ENCODE assay signal across 8 cellular contexts in the genomic region with DNA sequence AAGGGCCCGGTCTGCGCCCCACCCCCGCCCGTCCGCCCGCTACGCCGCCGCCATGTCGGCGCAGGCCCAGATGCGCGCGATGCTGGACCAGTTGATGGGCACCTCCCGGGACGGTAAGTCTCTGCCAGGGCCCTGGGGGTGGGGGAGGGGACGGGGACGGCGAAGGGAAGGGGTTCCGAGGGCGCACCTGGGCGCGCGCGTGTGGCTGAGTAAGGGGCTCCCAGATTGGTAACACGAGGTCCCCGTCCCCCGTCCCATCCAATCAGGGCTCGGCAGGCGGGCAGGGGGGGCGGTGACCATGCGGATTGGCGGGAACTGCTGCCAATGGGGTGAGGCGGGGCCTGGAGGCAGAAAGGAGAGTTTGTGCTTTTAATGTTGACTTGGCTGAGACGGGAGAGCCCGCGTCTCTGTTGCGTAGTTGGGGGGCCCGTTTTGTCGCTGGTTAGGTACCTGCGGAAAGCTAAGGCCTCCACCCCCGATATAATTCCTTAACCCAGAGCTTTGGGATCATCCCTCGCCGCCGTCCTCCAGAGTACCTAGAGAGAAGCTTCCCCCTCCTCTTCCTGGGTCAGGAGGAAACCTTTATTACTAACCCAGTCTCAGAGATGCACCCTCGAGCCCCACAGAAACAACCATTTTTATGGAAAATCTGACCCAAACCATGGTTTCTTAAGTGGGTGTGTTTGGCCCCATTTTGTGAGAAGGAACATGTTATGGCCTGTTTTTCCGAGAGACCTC. TPM values are rescaled to one million over a fixed set of nuclear protein-coding genes. Genes with fewer than 3 reads are reported as not detected.
A peak's percentile ranks its signal among the peaks of the same experiment; 100 is the strongest.
DNase-seq lines count a peak whose midpoint lies in the region; ATAC-seq and TF ChIP-seq lines count a peak whose summit lies in the region.

No MANE protein-coding gene starts in this region.

- H3K9me3 Mint-ChIP-seq in activated CD4-positive, alpha-beta T cell treated with anti-CD3 and anti-CD28 coated beads, Interleukin-2, amount 10 ng/mL, durations not matched to agents 7 days and 5 days: no peaks in the 10 kb centered on the region

- CTCF ChIA-PET in activated CD4-positive, alpha-beta T cell treated with anti-CD3 and anti-CD28 coated beads, Interleukin-2, amount 10 ng/mL, durations not matched to agents 7 days and 5 days (lab: Charles Lee): interaction anchor here (0.7 to 1.7 kb wide), 4 partner anchors 9 to 20 kb away, joined by 3 to 5 read pairs (median 4); no protein-coding TSS in a partner anchor

- ATAC-seq in GM19328 (IDR thresholded peaks at IDR 0.05; ENCODE audit: unreplicated experiment) (peak; percentile 71), HG03460 (IDR thresholded peaks at IDR 0.05; ENCODE audit: unreplicated experiment) (peak; percentile 77)

- no peak for TF ChIP-seq CTCF in coronary artery (IDR thresholded peaks at IDR 0.05)

- H3K4me3 Mint-ChIP-seq in activated CD4-positive, alpha-beta T cell treated with anti-CD3 and anti-CD28 coated beads, Interleukin-2, amount 10 ng/mL, durations not matched to agents 7 days and 5 days: peak overlapping the region; percentile 99

- peak overlapping the region; percentile 100 for H3K27ac Mint-ChIP-seq in activated CD4-positive, alpha-beta T cell treated with anti-CD3 and anti-CD28 coated beads, Interleukin-2, amount 10 ng/mL, durations not matched to agents 7 days and 5 days

- peaks cover 51% of the 10 kb centered on the region for H3K4me1 Mint-ChIP-seq in activated CD4-positive, alpha-beta T cell treated with anti-CD3 and anti-CD28 coated beads, Interleukin-2, amount 10 ng/mL, durations not matched to agents 7 days and 5 days

- peaks cover 30% of the 10 kb centered on the region for H3K36me3 Mint-ChIP-seq in activated CD4-positive, alpha-beta T cell treated with anti-CD3 and anti-CD28 coated beads, Interleukin-2, amount 10 ng/mL, durations not matched to agents 7 days and 5 days (ENCODE audit: low read depth)

- peak overlapping the region; percentile 99 for H3K4me3 ChIP-seq in coronary artery

- H3K27me3 Mint-ChIP-seq in activated CD4-positive, alpha-beta T cell treated with anti-CD3 and anti-CD28 coated beads, Interleukin-2, amount 10 ng/mL, durations not matched to agents 7 days and 5 days: no peaks in the 10 kb centered on the region

- POLR2A ChIA-PET in activated CD4-positive, alpha-beta T cell treated with anti-CD3 and anti-CD28 coated beads, Interleukin-2, amount 10 ng/mL, durations not matched to agents 7 days and 5 days (lab: Charles Lee): interaction anchor here (0.5 to 0.6 kb wide), 2 partner anchors 20 to 804 kb away, joined by 3 to 8 read pairs; no protein-coding TSS in a partner anchor

- peak overlapping the region; percentile 99 for H3K27ac ChIP-seq in coronary artery

- DNase-seq in C1 segment of cervical spinal cord (lab: John Stamatoyannopoulos, UW) (peak; percentile 82 to 98 (median 96)), NCI-H526 (lab: John Stamatoyannopoulos, UW) (peak; percentile 96 to 99), coronary artery (ENCODE audit: low spot score) (peak; percentile 99), left kidney (ENCODE audit: low read depth, low spot score) (peak; percentile 99)
- peak; percentile 99 for DNase-seq in activated CD4-positive, alpha-beta T cell treated with anti-CD3 and anti-CD28 coated beads, Interleukin-2, amount 10 ng/mL, durations not matched to agents 7 days and 5 days
- peak; percentile 96 for DNase-seq in stimulated activated CD4-positive, alpha-beta T cell treated with anti-CD3 and anti-CD28 coated beads, Interleukin-1b, Interleukin-23, amount 100 ng/mL, for 4 hours (ENCODE audit: low read depth in 2 of 2)

RNA-seq across cellular contexts. Expression of a gene that starts 0.7 kb away (rescaled TPM):
- total RNA-seq in activated CD4-positive, alpha-beta T cell treated with anti-CD3 and anti-CD28 coated beads, Interleukin-2, amount 10 ng/mL, durations not matched to agents 7 days and 5 days: 100 to 1,000 TPM; 121 to 130 TPM

RNA-seq across cellular contexts. Expression of a gene that starts 19.2 kb away (rescaled TPM):
- total RNA-seq in activated CD4-positive, alpha-beta T cell treated with anti-CD3 and anti-CD28 coated beads, Interleukin-2, amount 10 ng/mL, durations not matched to agents 7 days and 5 days: 1 to 10 TPM; 4.0 to 7.8 TPM

Comparison
In these comparisons a context has a peak if more than half of its experiments do, and no peak if none do; other contexts are left out.
1. Peak in every context shown above with its lines: DNase-seq, ATAC-seq, H3K4me3 ChIP-seq and H3K27ac ChIP-seq.